ENCODE assay signal across 8 cellular contexts in genomic region chr6:97669191-97669651, GRCh38.
A peak's percentile ranks its signal among the peaks of the same experiment; 100 is the strongest.
DNase-seq lines count a peak whose midpoint lies in the region; ATAC-seq and TF ChIP-seq lines count a peak whose summit lies in the region.

No MANE protein-coding gene starts in this region.

- H3K9ac ChIP-seq in colonic mucosa (ENCODE audit: low read depth in 2 of 2, low read length in 2 of 2), result no peak overlapping the region

- DNase-seq in A172 (ENCODE audit: low spot score) (peak; percentile 1), SK-N-DZ (ENCODE audit: low spot score) (peak; percentile 99), hepatic stellate cell (ENCODE audit: low spot score) (peak; percentile 14), colonic mucosa (no peak), NCI-H510A (lab: John Stamatoyannopoulos, UW) (no peak)

- H3K27ac ChIP-seq in colonic mucosa, result no peak overlapping the region

- no peaks in the 10 kb centered on the region for H3K9me3 ChIP-seq in colonic mucosa

- H3K27me3 ChIP-seq in colonic mucosa, result no peaks in the 10 kb centered on the region

- intact Hi-C loops in colonic mucosa (cut with DNase I), result no loop called here

- no peak overlapping the region for H3K4me3 Mint-ChIP-seq in stimulated activated memory B cell treated with anti-CD40 and anti-IgM and Interleukin-4, amounts not matched to agents 10 μg/mL and 1 μg/mL and 100 μg/mL, for 72 hours

- H3K36me3 Mint-ChIP-seq in stimulated activated memory B cell treated with anti-CD40 and anti-IgM and Interleukin-4, amounts not matched to agents 10 μg/mL and 1 μg/mL and 100 μg/mL, for 72 hours, result no peaks in the 10 kb centered on the region

- ATAC-seq in GM18858 (IDR thresholded peaks at IDR 0.05; ENCODE audit: unreplicated experiment), result peak; percentile 99
- peak; percentile 100 for ATAC-seq in HG02970 (IDR thresholded peaks at IDR 0.05; ENCODE audit: low FRiP score, unreplicated experiment)
- ATAC-seq in stimulated activated memory B cell treated with anti-CD40 and anti-IgM and Interleukin-4, amounts not matched to agents 10 μg/mL and 1 μg/mL and 100 μg/mL, for 72 hours, result peak; percentile 97

- no peak overlapping the region for H3K4me3 ChIP-seq in colonic mucosa

- no peaks in the 10 kb centered on the region for H3K4me1 ChIP-seq in colonic mucosa

- TF ChIP-seq CTCF in colonic mucosa (IDR thresholded peaks at IDR 0.05), result no peak

- H3K27me3 Mint-ChIP-seq in stimulated activated memory B cell treated with anti-CD40 and anti-IgM and Interleukin-4, amounts not matched to agents 10 μg/mL and 1 μg/mL and 100 μg/mL, for 72 hours, result no peaks in the 10 kb centered on the region

- H3K27ac Mint-ChIP-seq in stimulated activated memory B cell treated with anti-CD40 and anti-IgM and Interleukin-4, amounts not matched to agents 10 μg/mL and 1 μg/mL and 100 μg/mL, for 72 hours, result no peak overlapping the region

- no peaks in the 10 kb centered on the region for H3K36me3 ChIP-seq in colonic mucosa

- no peaks in the 10 kb centered on the region for H3K9me3 Mint-ChIP-seq in stimulated activated memory B cell treated with anti-CD40 and anti-IgM and Interleukin-4, amounts not matched to agents 10 μg/mL and 1 μg/mL and 100 μg/mL, for 72 hours

- H3K4me1 Mint-ChIP-seq in stimulated activated memory B cell treated with anti-CD40 and anti-IgM and Interleukin-4, amounts not matched to agents 10 μg/mL and 1 μg/mL and 100 μg/mL, for 72 hours, result no peaks in the 10 kb centered on the region

Comparison
In these comparisons a context has a peak if more than half of its experiments do, and no peak if none do; other contexts are left out.
1. DNase-seq: peak in A172 (single experiment), SK-N-DZ (single experiment) and hepatic stellate cell (single experiment); none in colonic mucosa (single experiment) and NCI-H510A (single experiment).
2. Peak in every context shown above with its lines, with median percentiles within 50 percentile points of each other: ATAC-seq.